In genomic region chr2:189783927-189784867, GRCh38 we compare ENCODE assay signal across 1 cellular context.
TF ChIP-seq lines count a peak whose summit lies in the region.

Gene ORMDL1, minus strand, starts transcription at chr2:189784339. Its CDS starts 1,744 bp downstream, at chr2:189782595.
Gene PMS1, plus strand, starts transcription at chr2:189784450. Its CDS starts 7,360 bp downstream, at chr2:189791810.

TF ChIP-seq in GM12878, 131 proteins besides CTCF, POLR2A, EP300 and RAD21 (continued from another document and continues in another):
- TF ChIP-seq CBX3 (IDR thresholded peaks at IDR 0.05; ENCODE audit: borderline replicate concordance, low read depth) = no peak
- peak; percentile 18; the same call in 1 of the 2 replicates for TF ChIP-seq ZNF217 (IDR thresholded peaks at IDR 0.05)
- no peak for TF ChIP-seq SUPT20H (IDR thresholded peaks at IDR 0.05; ENCODE audit: borderline replicate concordance, control insufficient read depth, low read depth, low read length)
- TF ChIP-seq GABPA (IDR thresholded peaks at IDR 0.05; ENCODE audit: low read depth) = no peak; the same call in 1 of the 2 replicates
- peak; percentile 93 for TF ChIP-seq RB1 (IDR thresholded peaks at IDR 0.05; ENCODE audit: borderline replicate concordance)
- no peak for TF ChIP-seq USF2 (IDR thresholded peaks at IDR 0.05; ENCODE audit: borderline replicate concordance, low read depth, low read length)
- TF ChIP-seq ZNF207 (IDR thresholded peaks at IDR 0.05; ENCODE audit: borderline replicate concordance) = peak; percentile 78
- TF ChIP-seq SMC3 (IDR thresholded peaks at IDR 0.05; ENCODE audit: borderline replicate concordance, low read length) = no peak
- peak; percentile 76 for TF ChIP-seq HDAC6 (IDR thresholded peaks at IDR 0.05; ENCODE audit: unreplicated experiment)
- TF ChIP-seq YY1 (IDR thresholded peaks at IDR 0.05; ENCODE audit: low read depth, low read length) = peak; percentile 24; the same call in 1 of the 2 replicates
- no peak for TF ChIP-seq RBBP5 (conservative IDR thresholded peaks at IDR 0.05)
- TF ChIP-seq IKZF1 (conservative IDR thresholded peaks at IDR 0.05) = peak; percentile 92
- TF ChIP-seq EZH2 (IDR thresholded peaks at IDR 0.05; ENCODE audit: borderline replicate concordance, control insufficient read depth, low read depth, low read length) = no peak
- peak; percentile 93 for TF ChIP-seq KLF5 (IDR thresholded peaks at IDR 0.05; ENCODE audit: partially characterized antibody)
- peak; percentile 47 for TF ChIP-seq EED (IDR thresholded peaks at IDR 0.05; ENCODE audit: low read depth)
- peak; percentile 99 for TF ChIP-seq PML (IDR thresholded peaks at IDR 0.05; ENCODE audit: low read length)
- no peak for TF ChIP-seq MEF2B (IDR thresholded peaks at IDR 0.05; ENCODE audit: partially characterized antibody, poor library complexity, severe bottlenecking)
- TF ChIP-seq SMARCA5 (IDR thresholded peaks at IDR 0.05) = 0 out of 2 replicates have a peak, but pooled peaks have one; percentile 6
- TF ChIP-seq MYC (IDR thresholded peaks at IDR 0.05; ENCODE audit: insufficient read depth, insufficient read length, insufficient replicate concordance, low read length, severe bottlenecking) = peak; percentile 81
- TF ChIP-seq NR2C1 (IDR thresholded peaks at IDR 0.05) = peak; percentile 87
- peak; percentile 100 for TF ChIP-seq DPF2 (IDR thresholded peaks at IDR 0.05)
- TF ChIP-seq MXI1 (IDR thresholded peaks at IDR 0.05; ENCODE audit: low read depth, low read length) = peak; percentile 94
- peak; percentile 19 for TF ChIP-seq NKRF (conservative IDR thresholded peaks at IDR 0.05)
- peak; percentile 55 for TF ChIP-seq HCFC1 (IDR thresholded peaks at IDR 0.05; ENCODE audit: low read length)
- TF ChIP-seq JUND (IDR thresholded peaks at IDR 0.05; ENCODE audit: low read depth, low read length) = peak; percentile 10; the same call in 1 of the 2 replicates
- TF ChIP-seq RFX5 (IDR thresholded peaks at IDR 0.05; ENCODE audit: low read depth, low read length) = 0 out of 2 replicates have a peak, but pooled peaks have one; percentile 20
- TF ChIP-seq POLR2AphosphoS5 (IDR thresholded peaks at IDR 0.05; ENCODE audit: low read length) = peak; percentile 96
- no peak for TF ChIP-seq IKZF2 (IDR thresholded peaks at IDR 0.05)
- no peak for TF ChIP-seq NFXL1 (IDR thresholded peaks at IDR 0.05; ENCODE audit: borderline replicate concordance)
- no peak for TF ChIP-seq SUZ12 (IDR thresholded peaks at IDR 0.05; ENCODE audit: unreplicated experiment)
- no peak for TF ChIP-seq ESRRA (IDR thresholded peaks at IDR 0.05; ENCODE audit: low read length)
- no peak for TF ChIP-seq ZZZ3 (IDR thresholded peaks at IDR 0.05; ENCODE audit: control insufficient read depth, insufficient read length, low read depth)
- peak; percentile 98 for TF ChIP-seq PBX3 (IDR thresholded peaks at IDR 0.05; ENCODE audit: insufficient replicate concordance, low read depth, low read length)
- no peak; a peak in 1 of 4 replicates for TF ChIP-seq ETV6 (conservative IDR thresholded peaks at IDR 0.05 in 1 of 2, IDR thresholded peaks at IDR 0.05 in 1 of 2; ENCODE audit: borderline replicate concordance in 1 of 2, low read depth in 1 of 2)
- peak; percentile 18 for TF ChIP-seq BACH1 (IDR thresholded peaks at IDR 0.05; ENCODE audit: borderline replicate concordance)
- TF ChIP-seq IRF5 (IDR thresholded peaks at IDR 0.05; ENCODE audit: borderline replicate concordance) = peak; percentile 85
- TF ChIP-seq ZBED1 (IDR thresholded peaks at IDR 0.05; ENCODE audit: borderline replicate concordance) = no peak; the same call in 1 of the 2 replicates
- peak; percentile 31; the same call in 1 of the 2 replicates for TF ChIP-seq MTA2 (IDR thresholded peaks at IDR 0.05; ENCODE audit: low read depth)
- no peak for TF ChIP-seq ZNF274 (IDR thresholded peaks at IDR 0.05; ENCODE audit: insufficient read depth, insufficient read length)
- TF ChIP-seq REST (IDR thresholded peaks at IDR 0.05; ENCODE audit: low read depth, low read length) = no peak
- TF ChIP-seq POLR2AphosphoS2 (IDR thresholded peaks at IDR 0.05; ENCODE audit: low read depth, low read length) = peak; percentile 82; the same call in 1 of the 2 replicates
- TF ChIP-seq BHLHE40 (IDR thresholded peaks at IDR 0.05; ENCODE audit: borderline replicate concordance in 1 of 2, low read depth in 2 of 2, low read length in 1 of 2) = peak; percentile 57 to 84; a peak in 3 of 4 replicates
- peak; percentile 84 for TF ChIP-seq CREB1 (IDR thresholded peaks at IDR 0.05; ENCODE audit: low read depth)
- no peak for TF ChIP-seq ZNF384 (IDR thresholded peaks at IDR 0.05; ENCODE audit: borderline replicate concordance, low read depth, low read length)
- no peak for TF ChIP-seq FOS (IDR thresholded peaks at IDR 0.05; ENCODE audit: borderline replicate concordance, extremely low read depth, insufficient read length)
- TF ChIP-seq ELK1 (IDR thresholded peaks at IDR 0.05; ENCODE audit: low read depth, low read length) = 0 out of 2 replicates have a peak, but pooled peaks have one; percentile 17
- TF ChIP-seq PKNOX1 (IDR thresholded peaks at IDR 0.05) = peak; percentile 99
- peak; percentile 90 for TF ChIP-seq FOXK2 (IDR thresholded peaks at IDR 0.05)
- no peak for TF ChIP-seq TCF7 (IDR thresholded peaks at IDR 0.05; ENCODE audit: borderline replicate concordance)
- TF ChIP-seq RELA (IDR thresholded peaks at IDR 0.05; ENCODE audit: borderline replicate concordance, partially characterized antibody) = peak; percentile 47
- TF ChIP-seq NFYA (IDR thresholded peaks at IDR 0.05; ENCODE audit: borderline replicate concordance, low read depth, low read length) = no peak
- TF ChIP-seq NR2F1 (conservative IDR thresholded peaks at IDR 0.05) = peak; percentile 60
- TF ChIP-seq GATAD2B (conservative IDR thresholded peaks at IDR 0.05; ENCODE audit: low read depth) = peak; percentile 74
- TF ChIP-seq CREM (IDR thresholded peaks at IDR 0.05; ENCODE audit: low read depth) = peak; percentile 84
- no peak for TF ChIP-seq CEBPZ (IDR thresholded peaks at IDR 0.05; ENCODE audit: low read depth, low read length)
- no peak for TF ChIP-seq SMAD1 (IDR thresholded peaks at IDR 0.05; ENCODE audit: low read depth, partially characterized antibody)
- no peak for TF ChIP-seq SREBF2 (IDR thresholded peaks at IDR 0.05; ENCODE audit: low read length)
- no peak for TF ChIP-seq PAX5 (IDR thresholded peaks at IDR 0.05; ENCODE audit: borderline replicate concordance, low read depth, low read length)
- TF ChIP-seq POU2F2 (IDR thresholded peaks at IDR 0.05; ENCODE audit: borderline replicate concordance, low read depth, low read length) = 0 out of 3 replicates have a peak, but pooled peaks have one; percentile 3
